ENCODE assay signal across 17 cellular contexts in genomic region chrX:112668476-112669404, GRCh38. TPM values are rescaled to one million over a fixed set of nuclear protein-coding genes. Genes with fewer than 3 reads are reported as not detected.
A peak's percentile ranks its signal among the peaks of the same experiment; 100 is the strongest.
DNase-seq lines count a peak whose midpoint lies in the region; ATAC-seq, FAIRE-seq and TF ChIP-seq lines count a peak whose summit lies in the region.
"Had no signal": no experiment of that assay in that cellular context is flagged by ENCODE, and none has a peak within 500 bp of the region (broad histone marks: within the 10 kb centered on the region; RNA-seq: fewer than 3 reads in every experiment).

No MANE protein-coding gene starts in this region.

- DNase-seq in GM12892 (ENCODE audit: insufficient read length) (no peak), heart left ventricle (no peak), GM13977 (ENCODE audit: low spot score) (no peak), NCI-H187 treated with DMSO at 0.1 percent for 48 hours (lab: John Stamatoyannopoulos, UW) (no peak), upper lobe of right lung (no peak)
- DNase-seq in stimulated activated naive CD8-positive, alpha-beta T cell treated with anti-CD3 and anti-CD28 coated beads, Interleukin-15, Interleukin-2, amounts not matched to agents 100 U/mL and 50 U/mL, for 24 hours = no peak
- DNase-seq: cerebellar nuclear complex; hypothalamus; naive thymus-derived CD8-positive, alpha-beta T cell; PC-9; stimulated activated naive CD8-positive, alpha-beta T cell treated with anti-CD3 and anti-CD28 coated beads, Interleukin-15, amount 100 ng/mL, for 72 hours had no signal

- intact Hi-C loops in heart left ventricle (cut with DNase I) (no loop called here), upper lobe of right lung (cut with DNase I) (no loop called here)

- H3K9me3 ChIP-seq in heart left ventricle = no peaks in the 10 kb centered on the region
- H3K9me3 ChIP-seq in upper lobe of right lung = no peaks in the 10 kb centered on the region

- H3K4me1 ChIP-seq in heart left ventricle = peaks cover 0 to 5% (median 0%) of the 10 kb centered on the region in 12 donors
- no peaks in the 10 kb centered on the region for H3K4me1 ChIP-seq in upper lobe of right lung

- WGBS in heart left ventricle, 4 donors = 42 to 67% (median 54%) methylated on average over 5 of the region's 5 CpGs

- ATAC-seq in GM21515 (IDR thresholded peaks at IDR 0.05; ENCODE audit: unreplicated experiment) = peak; percentile 46
- peak; percentile 62 for ATAC-seq in HG03159 (IDR thresholded peaks at IDR 0.05; ENCODE audit: unreplicated experiment)
- peak; percentile 20 to 93 (median 82) for ATAC-seq in heart left ventricle
- ATAC-seq in stimulated activated naive CD8-positive, alpha-beta T cell treated with anti-CD3 and anti-CD28 coated beads, Interleukin-15, Interleukin-2, amounts not matched to agents 100 U/mL and 50 U/mL, for 24 hours = no peak
- ATAC-seq in upper lobe of right lung = no peak
- ATAC-seq: activated CD4-positive, CD25-positive, alpha-beta regulatory T cell treated with anti-CD3 and anti-CD28 coated beads, Interleukin-2, amount 50 U/mL, for 24 hours; naive thymus-derived CD8-positive, alpha-beta T cell; sciatic nerve; stimulated activated naive CD8-positive, alpha-beta T cell treated with anti-CD3 and anti-CD28 coated beads, Interleukin-15, amount 100 ng/mL, for 72 hours had no signal

- in situ Hi-C loops in GM13977 (cut with MboI; ENCODE audit: low pct_unique_long_range_greater_than_20kb, low sequenced_read_pairs, unreplicated experiment) = no loop called here

- TF ChIP-seq POLR2A in GM12892 (IDR thresholded peaks at IDR 0.05; ENCODE audit: low read depth, low read length) (no peak), heart left ventricle (IDR thresholded peaks at IDR 0.05) (no peak)

- H3K27me3 ChIP-seq in heart left ventricle (no peaks in the 10 kb centered on the region), upper lobe of right lung (no peaks in the 10 kb centered on the region)

- TF ChIP-seq CTCF in heart left ventricle (IDR thresholded peaks at IDR 0.05) = no peak
- TF ChIP-seq CTCF in GM13977 (IDR thresholded peaks at IDR 0.05; ENCODE audit: extremely low read depth, insufficient read depth, missing control alignments) = no peak
- TF ChIP-seq CTCF in upper lobe of right lung (IDR thresholded peaks at IDR 0.05) = no peak

- H3K27ac ChIP-seq in heart left ventricle (no peak overlapping the region), upper lobe of right lung (no peak overlapping the region)
- H3K27ac ChIP-seq: epithelial cell of prostate, PC-9 had no signal

- H3K4me3 ChIP-seq in heart left ventricle (no peak overlapping the region), upper lobe of right lung (no peak overlapping the region)
- H3K4me3 ChIP-seq: PC-9 had no signal

- FAIRE-seq in GM12892 (lab: Jason Lieb, UNC) = peak; percentile 67

- H3K36me3 ChIP-seq in heart left ventricle (no peaks in the 10 kb centered on the region), upper lobe of right lung (no peaks in the 10 kb centered on the region)

RNA-seq across cellular contexts. Expression of gene LHFPL1, which starts 11.0 kb away (rescaled TPM):
- polyA plus RNA-seq in GM12892 (2012; ENCODE audit: missing spikeins) = 0.25 TPM
- under 1 TPM in 8 of 9 donors, not detected in 1; 0.12 to 0.59 (median 0.31) TPM for total RNA-seq in heart left ventricle
- polyA plus RNA-seq in heart left ventricle = under 1 TPM; 0.06 to 0.23 TPM
- not detected for total RNA-seq in upper lobe of right lung
- total RNA-seq: liver, PC-9, sciatic nerve had no signal
- polyA plus RNA-seq: liver had no signal

Comparison
In these comparisons a context has a peak if more than half of its experiments do, and no peak if none do; other contexts are left out.
1. ATAC-seq: peak in GM21515 (single experiment), HG03159 (single experiment) and heart left ventricle (4 of 4); none in stimulated activated naive CD8-positive, alpha-beta T cell treated with anti-CD3 and anti-CD28 coated beads, Interleukin-15, Interleukin-2, amounts not matched to agents 100 U/mL and 50 U/mL, for 24 hours (single experiment) and upper lobe of right lung (single experiment).